ENCODE assay signal across 8 cellular contexts in the genomic region with DNA sequence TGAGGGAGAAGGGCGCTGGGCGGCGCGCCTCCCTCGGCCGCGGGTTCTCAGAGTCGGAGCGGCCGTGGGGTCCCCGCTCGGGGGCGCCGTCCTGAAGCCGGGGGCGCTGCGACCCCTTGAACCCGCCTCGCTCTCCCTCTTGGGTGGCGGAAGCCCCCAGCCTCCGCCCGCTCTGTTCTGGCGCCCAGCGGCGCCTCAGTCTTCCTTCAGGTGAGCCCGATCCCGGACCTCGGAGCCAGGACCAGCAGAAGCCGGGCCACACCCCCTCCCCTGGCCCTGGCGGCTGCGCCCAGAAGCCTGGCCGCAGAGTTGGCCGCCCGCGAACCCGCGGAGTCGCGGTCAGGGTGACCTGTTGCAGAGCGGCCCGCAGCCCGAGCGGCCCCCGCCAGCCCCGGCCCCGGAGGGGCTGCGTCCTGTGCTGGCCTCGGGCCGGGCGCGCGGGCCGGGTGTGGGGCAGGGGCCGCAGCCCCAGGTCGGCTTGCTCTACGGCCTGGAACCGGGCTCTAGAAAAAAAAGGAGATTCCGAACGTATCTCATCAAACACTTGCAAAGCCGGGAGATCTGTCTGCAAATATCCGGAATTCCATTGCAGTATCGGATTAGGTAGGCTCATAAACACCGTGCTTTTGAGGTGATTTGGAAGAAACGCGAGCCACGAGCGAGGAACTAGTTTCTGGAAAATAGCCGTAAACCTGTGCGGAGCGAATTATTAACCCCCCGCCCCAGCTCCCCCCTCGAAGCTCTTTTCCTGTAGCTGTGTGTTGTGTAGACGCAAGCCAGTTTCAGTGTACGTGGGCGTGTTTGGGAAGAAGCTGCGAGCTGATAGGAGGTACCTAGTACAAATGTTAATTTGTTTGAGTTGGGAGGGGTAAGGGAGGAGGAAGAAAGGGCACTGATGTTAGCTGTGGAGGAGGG. TPM values are rescaled to one million over a fixed set of nuclear protein-coding genes. Genes with fewer than 3 reads are reported as not detected.
DNase-seq lines count a peak whose midpoint lies in the region; ATAC-seq and TF ChIP-seq lines count a peak whose summit lies in the region.

No MANE protein-coding gene starts in this region.

- no TSS peak for BruUV-seq in Panc1 (replicated peaks; lab: Mats Ljungman, UMichigan)

- H3K27me3 ChIP-seq in HUES48 (ENCODE audit: control insufficient read depth, insufficient read depth, low read length) (0 out of 2 replicates have a peak, but pooled peaks cover 6% of the 10 kb centered on the region), Panc1 (ENCODE audit: control insufficient read depth, insufficient read depth, low read length) (peaks cover 28% of the 10 kb centered on the region)

- peak; percentile 30 for TF ChIP-seq CTCF in Panc1 (IDR thresholded peaks at IDR 0.05)
- no peak for TF ChIP-seq CTCF in fibroblast of the aortic adventitia (IDR thresholded peaks at IDR 0.05; ENCODE audit: insufficient read depth, low read length)

- DNase-seq in DMS 273 (lab: John Stamatoyannopoulos, UW; ENCODE audit: unreplicated experiment) (peak; percentile 92), Panc1 (ENCODE audit: low read depth, low spot score) (peak; percentile 30), fibroblast of the aortic adventitia (ENCODE audit: low read depth) (peak; percentile 76), superior temporal gyrus (ENCODE audit: extremely low spot score) (peak; percentile 63)
- peak; percentile 76 for DNase-seq in activated effector memory CD4-positive, alpha-beta T cell treated with anti-CD3 and anti-CD28 coated beads, Interleukin-2, amount 50 U/mL, for 16 hours
- DNase-seq in natural killer cell treated with Interleukin-12 subunit alpha and Interleukin-12 subunit beta and Interleukin-15 and Interleukin-18, amount 100 ng/mL, for 72 hours (ENCODE audit: low spot score): peak; percentile 68

- intact Hi-C loops in Panc1 (cut with micrococcal nuclease; ENCODE audit: unreplicated experiment): no loop called here

- H3K4me1 ChIP-seq in HUES48 (ENCODE audit: control insufficient read depth, insufficient read depth, low read length) (peaks cover 27% of the 10 kb centered on the region), Panc1 (ENCODE audit: control insufficient read depth, insufficient read depth, low read length) (0 out of 2 replicates have a peak, but pooled peaks cover 7% of the 10 kb centered on the region)

- peaks cover 10 to 13% of the 10 kb centered on the region in 2 donors for H3K4me1 Mint-ChIP-seq in natural killer cell treated with Interleukin-12 subunit alpha and Interleukin-12 subunit beta and Interleukin-15 and Interleukin-18, amount 100 ng/mL, for 72 hours (ENCODE audit: low read depth in 2 of 2)

- H3K9me3 Mint-ChIP-seq in natural killer cell treated with Interleukin-12 subunit alpha and Interleukin-12 subunit beta and Interleukin-15 and Interleukin-18, amount 100 ng/mL, for 72 hours: no peaks in the 10 kb centered on the region

- POLR2A ChIA-PET in Panc1 (lab: Charles Lee): interaction anchor here (0.6 to 0.7 kb wide), 2 partner anchors 14 to 140 kb away, joined by 3 to 5 read pairs; no protein-coding TSS in a partner anchor

- H3K36me3 ChIP-seq in HUES48 (ENCODE audit: control insufficient read depth, insufficient read depth, low read length) (no peaks in the 10 kb centered on the region; the same call in 1 of the 2 replicates), Panc1 (ENCODE audit: control insufficient read depth, insufficient read depth, low read length) (peaks cover 2% of the 10 kb centered on the region; the same call in 1 of the 2 replicates)

- no peaks in the 10 kb centered on the region for H3K9me3 ChIP-seq in HUES48 (ENCODE audit: control insufficient read depth, insufficient read depth, low read length)
- H3K9me3 ChIP-seq in Panc1 (ENCODE audit: control insufficient read depth, insufficient read depth, low read depth, low read length): no peaks in the 10 kb centered on the region

- H3K4me3 ChIP-seq in HUES48 (ENCODE audit: low read depth, low read length) (peak overlapping the region; percentile 88), Panc1 (ENCODE audit: low read depth in 2 of 2, low read length in 2 of 2) (peak overlapping the region; percentile 58 to 71), fibroblast of the aortic adventitia (ENCODE audit: low read depth, low read length) (peak overlapping the region; percentile 77)

- peak overlapping the region; percentile 90 for H3K27ac ChIP-seq in HUES48 (ENCODE audit: low read depth, low read length)
- no peak overlapping the region for H3K27ac ChIP-seq in Panc1 (ENCODE audit: low read length)

- in situ Hi-C loops in Panc1 (cut with HindIII; ENCODE audit: low pct_unique_long_range_greater_than_20kb, low sequenced_read_pairs): no loop called here

- peaks cover 0 to 10% of the 10 kb centered on the region in 2 donors for H3K27me3 Mint-ChIP-seq in natural killer cell treated with Interleukin-12 subunit alpha and Interleukin-12 subunit beta and Interleukin-15 and Interleukin-18, amount 100 ng/mL, for 72 hours

- H3K36me3 Mint-ChIP-seq in natural killer cell treated with Interleukin-12 subunit alpha and Interleukin-12 subunit beta and Interleukin-15 and Interleukin-18, amount 100 ng/mL, for 72 hours: no peaks in the 10 kb centered on the region

- CTCF ChIA-PET in Panc1 (lab: Charles Lee): interaction anchor here (0.6 to 1.1 kb wide), 3 partner anchors 28 to 416 kb away, joined by 3 to 7 read pairs (median 4); no protein-coding TSS in a partner anchor

- H3K27ac Mint-ChIP-seq in natural killer cell treated with Interleukin-12 subunit alpha and Interleukin-12 subunit beta and Interleukin-15 and Interleukin-18, amount 100 ng/mL, for 72 hours: peak overlapping the region in 1 of 2 donors; percentile 45

- H3K4me3 Mint-ChIP-seq in natural killer cell treated with Interleukin-12 subunit alpha and Interleukin-12 subunit beta and Interleukin-15 and Interleukin-18, amount 100 ng/mL, for 72 hours: peak overlapping the region; percentile 53

- H3K9ac ChIP-seq in HUES48 (ENCODE audit: low read depth, low read length): peak overlapping the region; percentile 68

- ATAC-seq in GM21447 (IDR thresholded peaks at IDR 0.05; ENCODE audit: unreplicated experiment): peak; percentile 88
- peak; percentile 83 for ATAC-seq in Panc1
- peak; percentile 71 to 72 for ATAC-seq in natural killer cell treated with Interleukin-12 subunit alpha and Interleukin-12 subunit beta and Interleukin-15 and Interleukin-18, amount 100 ng/mL, for 72 hours

RNA-seq across cellular contexts. Expression of a gene that starts 0.8 kb away (rescaled TPM):
- 5.4 TPM for total RNA-seq in Panc1 (2021; ENCODE audit: unreplicated experiment)
- 2.0 TPM for polyA plus RNA-seq in Panc1 (2012; ENCODE audit: insufficient read length)
- 39.2 and 74.7 TPM in 2 replicates for total RNA-seq in fibroblast of the aortic adventitia (ENCODE audit: low replicate concordance)
- 1 to 10 TPM; 2.4 to 3.8 TPM for total RNA-seq in natural killer cell treated with Interleukin-12 subunit alpha and Interleukin-12 subunit beta and Interleukin-15 and Interleukin-18, amount 100 ng/mL, for 72 hours

Comparison
In these comparisons a context has a peak if more than half of its experiments do, and no peak if none do; other contexts are left out.
1. DNase-seq: peak in every context shown above with its lines; median percentile 92 in DMS 273; 76 in activated effector memory CD4-positive, alpha-beta T cell treated with anti-CD3 and anti-CD28 coated beads, Interleukin-2, amount 50 U/mL, for 16 hours; 76 in fibroblast of the aortic adventitia; 68 in natural killer cell treated with Interleukin-12 subunit alpha and Interleukin-12 subunit beta and Interleukin-15 and Interleukin-18, amount 100 ng/mL, for 72 hours; 63 in superior temporal gyrus; 30 in Panc1.